Comparison of ENCODE assay signal across 2 cellular contexts in the genomic region with DNA sequence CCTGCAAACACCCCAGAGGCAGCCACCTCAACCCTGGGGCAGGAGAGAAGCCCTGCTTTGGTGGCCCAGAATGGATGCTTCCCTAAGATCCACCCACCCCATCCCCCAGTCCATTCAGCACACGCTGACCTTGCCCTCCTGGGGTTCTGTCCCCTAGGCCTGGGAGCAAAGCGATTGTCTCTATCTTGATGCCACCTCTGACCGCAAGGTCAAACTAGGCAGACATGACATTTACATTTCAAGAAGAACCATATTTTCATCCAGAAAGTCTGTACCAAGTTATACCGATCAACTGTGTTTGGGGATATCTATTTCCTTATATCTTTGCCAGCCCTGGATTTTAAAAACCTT.
TF ChIP-seq lines count a peak whose summit lies in the region.

No MANE protein-coding gene starts in this region.

TF ChIP-seq in K562, 482 proteins besides CTCF, POLR2A, EP300 and RAD21 (continues in another document):
- TF ChIP-seq ZSCAN32 (CRISPR knock-in tag; IDR thresholded peaks at IDR 0.05) = no peak
- no peak for TF ChIP-seq POLR3A (IDR thresholded peaks at IDR 0.05; ENCODE audit: borderline replicate concordance, extremely low read depth, insufficient read depth, insufficient read length)
- no peak for TF ChIP-seq SMARCA5 (IDR thresholded peaks at IDR 0.05)
- TF ChIP-seq, protein P1, sequence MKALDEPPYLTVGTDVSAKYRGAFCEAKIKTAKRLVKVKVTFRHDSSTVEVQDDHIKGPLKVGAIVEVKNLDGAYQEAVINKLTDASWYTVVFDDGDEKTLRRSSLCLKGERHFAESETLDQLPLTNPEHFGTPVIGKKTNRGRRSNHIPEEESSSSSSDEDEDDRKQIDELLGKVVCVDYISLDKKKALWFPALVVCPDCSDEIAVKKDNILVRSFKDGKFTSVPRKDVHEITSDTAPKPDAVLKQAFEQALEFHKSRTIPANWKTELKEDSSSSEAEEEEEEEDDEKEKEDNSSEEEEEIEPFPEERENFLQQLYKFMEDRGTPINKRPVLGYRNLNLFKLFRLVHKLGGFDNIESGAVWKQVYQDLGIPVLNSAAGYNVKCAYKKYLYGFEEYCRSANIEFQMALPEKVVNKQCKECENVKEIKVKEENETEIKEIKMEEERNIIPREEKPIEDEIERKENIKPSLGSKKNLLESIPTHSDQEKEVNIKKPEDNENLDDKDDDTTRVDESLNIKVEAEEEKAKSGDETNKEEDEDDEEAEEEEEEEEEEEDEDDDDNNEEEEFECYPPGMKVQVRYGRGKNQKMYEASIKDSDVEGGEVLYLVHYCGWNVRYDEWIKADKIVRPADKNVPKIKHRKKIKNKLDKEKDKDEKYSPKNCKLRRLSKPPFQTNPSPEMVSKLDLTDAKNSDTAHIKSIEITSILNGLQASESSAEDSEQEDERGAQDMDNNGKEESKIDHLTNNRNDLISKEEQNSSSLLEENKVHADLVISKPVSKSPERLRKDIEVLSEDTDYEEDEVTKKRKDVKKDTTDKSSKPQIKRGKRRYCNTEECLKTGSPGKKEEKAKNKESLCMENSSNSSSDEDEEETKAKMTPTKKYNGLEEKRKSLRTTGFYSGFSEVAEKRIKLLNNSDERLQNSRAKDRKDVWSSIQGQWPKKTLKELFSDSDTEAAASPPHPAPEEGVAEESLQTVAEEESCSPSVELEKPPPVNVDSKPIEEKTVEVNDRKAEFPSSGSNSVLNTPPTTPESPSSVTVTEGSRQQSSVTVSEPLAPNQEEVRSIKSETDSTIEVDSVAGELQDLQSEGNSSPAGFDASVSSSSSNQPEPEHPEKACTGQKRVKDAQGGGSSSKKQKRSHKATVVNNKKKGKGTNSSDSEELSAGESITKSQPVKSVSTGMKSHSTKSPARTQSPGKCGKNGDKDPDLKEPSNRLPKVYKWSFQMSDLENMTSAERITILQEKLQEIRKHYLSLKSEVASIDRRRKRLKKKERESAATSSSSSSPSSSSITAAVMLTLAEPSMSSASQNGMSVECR (CRISPR knock-in tag; IDR thresholded peaks at IDR 0.05) = no peak
- TF ChIP-seq CBX2 (IDR thresholded peaks at IDR 0.05; ENCODE audit: insufficient read depth, low read length, poor library complexity, severe bottlenecking) = no peak
- TF ChIP-seq, protein P2, sequence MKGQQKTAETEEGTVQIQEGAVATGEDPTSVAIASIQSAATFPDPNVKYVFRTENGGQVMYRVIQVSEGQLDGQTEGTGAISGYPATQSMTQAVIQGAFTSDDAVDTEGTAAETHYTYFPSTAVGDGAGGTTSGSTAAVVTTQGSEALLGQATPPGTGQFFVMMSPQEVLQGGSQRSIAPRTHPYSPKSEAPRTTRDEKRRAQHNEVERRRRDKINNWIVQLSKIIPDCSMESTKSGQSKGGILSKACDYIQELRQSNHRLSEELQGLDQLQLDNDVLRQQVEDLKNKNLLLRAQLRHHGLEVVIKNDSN (CRISPR knock-in tag; IDR thresholded peaks at IDR 0.05) = no peak
- TF ChIP-seq, protein P3, sequence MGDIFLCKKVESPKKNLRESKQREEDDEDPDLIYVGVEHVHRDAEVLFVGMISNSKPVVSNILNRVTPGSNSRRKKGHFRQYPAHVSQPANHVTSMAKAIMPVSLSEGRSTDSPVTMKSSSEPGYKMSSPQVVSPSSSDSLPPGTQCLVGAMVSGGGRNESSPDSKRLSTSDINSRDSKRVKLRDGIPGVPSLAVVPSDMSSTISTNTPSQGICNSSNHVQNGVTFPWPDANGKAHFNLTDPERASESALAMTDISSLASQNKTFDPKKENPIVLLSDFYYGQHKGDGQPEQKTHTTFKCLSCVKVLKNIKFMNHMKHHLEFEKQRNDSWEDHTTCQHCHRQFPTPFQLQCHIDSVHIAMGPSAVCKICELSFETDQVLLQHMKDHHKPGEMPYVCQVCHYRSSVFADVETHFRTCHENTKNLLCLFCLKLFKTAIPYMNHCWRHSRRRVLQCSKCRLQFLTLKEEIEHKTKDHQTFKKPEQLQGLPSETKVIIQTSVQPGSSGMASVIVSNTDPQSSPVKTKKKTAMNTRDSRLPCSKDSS (IDR thresholded peaks at IDR 0.05; ENCODE audit: low read depth, partially characterized antibody) = no peak
- TF ChIP-seq KDM5B (IDR thresholded peaks at IDR 0.05; ENCODE audit: insufficient replicate concordance, low read depth, low read length) = no peak
- TF ChIP-seq, protein P4, sequence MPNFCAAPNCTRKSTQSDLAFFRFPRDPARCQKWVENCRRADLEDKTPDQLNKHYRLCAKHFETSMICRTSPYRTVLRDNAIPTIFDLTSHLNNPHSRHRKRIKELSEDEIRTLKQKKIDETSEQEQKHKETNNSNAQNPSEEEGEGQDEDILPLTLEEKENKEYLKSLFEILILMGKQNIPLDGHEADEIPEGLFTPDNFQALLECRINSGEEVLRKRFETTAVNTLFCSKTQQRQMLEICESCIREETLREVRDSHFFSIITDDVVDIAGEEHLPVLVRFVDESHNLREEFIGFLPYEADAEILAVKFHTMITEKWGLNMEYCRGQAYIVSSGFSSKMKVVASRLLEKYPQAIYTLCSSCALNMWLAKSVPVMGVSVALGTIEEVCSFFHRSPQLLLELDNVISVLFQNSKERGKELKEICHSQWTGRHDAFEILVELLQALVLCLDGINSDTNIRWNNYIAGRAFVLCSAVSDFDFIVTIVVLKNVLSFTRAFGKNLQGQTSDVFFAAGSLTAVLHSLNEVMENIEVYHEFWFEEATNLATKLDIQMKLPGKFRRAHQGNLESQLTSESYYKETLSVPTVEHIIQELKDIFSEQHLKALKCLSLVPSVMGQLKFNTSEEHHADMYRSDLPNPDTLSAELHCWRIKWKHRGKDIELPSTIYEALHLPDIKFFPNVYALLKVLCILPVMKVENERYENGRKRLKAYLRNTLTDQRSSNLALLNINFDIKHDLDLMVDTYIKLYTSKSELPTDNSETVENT (CRISPR knock-in tag; IDR thresholded peaks at IDR 0.05) = no peak
- TF ChIP-seq, protein P5, sequence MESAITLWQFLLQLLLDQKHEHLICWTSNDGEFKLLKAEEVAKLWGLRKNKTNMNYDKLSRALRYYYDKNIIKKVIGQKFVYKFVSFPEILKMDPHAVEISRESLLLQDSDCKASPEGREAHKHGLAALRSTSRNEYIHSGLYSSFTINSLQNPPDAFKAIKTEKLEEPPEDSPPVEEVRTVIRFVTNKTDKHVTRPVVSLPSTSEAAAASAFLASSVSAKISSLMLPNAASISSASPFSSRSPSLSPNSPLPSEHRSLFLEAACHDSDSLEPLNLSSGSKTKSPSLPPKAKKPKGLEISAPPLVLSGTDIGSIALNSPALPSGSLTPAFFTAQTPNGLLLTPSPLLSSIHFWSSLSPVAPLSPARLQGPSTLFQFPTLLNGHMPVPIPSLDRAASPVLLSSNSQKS (CRISPR knock-in tag; IDR thresholded peaks at IDR 0.05) = no peak
- TF ChIP-seq CBX1 (IDR thresholded peaks at IDR 0.05; ENCODE audit: low read depth) = no peak
- no peak for TF ChIP-seq MIER1 (IDR thresholded peaks at IDR 0.05; ENCODE audit: low read depth)
- TF ChIP-seq ZNF41 (CRISPR knock-in tag; conservative IDR thresholded peaks at IDR 0.05) = no peak
- 0 out of 2 replicates have a peak, but pooled peaks have one; percentile 41 for TF ChIP-seq CBFB (CRISPR knock-in tag; IDR thresholded peaks at IDR 0.05)
- TF ChIP-seq HDAC8 (tag; IDR thresholded peaks at IDR 0.05) = no peak
- TF ChIP-seq ZNF143 (CRISPR knock-in tag; IDR thresholded peaks at IDR 0.05) = no peak
- TF ChIP-seq FOXA1 (IDR thresholded peaks at IDR 0.05; ENCODE audit: borderline replicate concordance) = no peak
- peak; percentile 45; the same call in 1 of the 2 replicates for TF ChIP-seq RNF2 (IDR thresholded peaks at IDR 0.05)
- TF ChIP-seq NUFIP1 (IDR thresholded peaks at IDR 0.05; ENCODE audit: partially characterized antibody) = no peak
- TF ChIP-seq ZNF212 (CRISPR knock-in tag; IDR thresholded peaks at IDR 0.05) = no peak
- no peak for TF ChIP-seq COPS2 (conservative IDR thresholded peaks at IDR 0.05)

TF ChIP-seq in liver, 16 proteins besides CTCF, POLR2A, EP300 and RAD21:
- TF ChIP-seq FOXA1 (IDR thresholded peaks at IDR 0.05) (no peak), GABPA (IDR thresholded peaks at IDR 0.05 in 1 of 2, conservative IDR thresholded peaks at IDR 0.05 in 1 of 2) (no peak), RXRA (IDR thresholded peaks at IDR 0.05) (peak; percentile 56 to 87), FOXA2 (IDR thresholded peaks at IDR 0.05) (no peak), HNF4G (IDR thresholded peaks at IDR 0.05) (peak; percentile 54), YY1 (IDR thresholded peaks at IDR 0.05) (no peak), HNF4A (conservative IDR thresholded peaks at IDR 0.05) (peak; percentile 68 to 90), JUND (IDR thresholded peaks at IDR 0.05) (no peak), NR2F2 (IDR thresholded peaks at IDR 0.05) (peak; percentile 75), TAF1 (conservative IDR thresholded peaks at IDR 0.05) (no peak), SP1 (IDR thresholded peaks at IDR 0.05) (peak; percentile 43), EGR1 (IDR thresholded peaks at IDR 0.05; ENCODE audit: low read depth in 2 of 2) (no peak)
- TF ChIP-seq, protein P6, sequence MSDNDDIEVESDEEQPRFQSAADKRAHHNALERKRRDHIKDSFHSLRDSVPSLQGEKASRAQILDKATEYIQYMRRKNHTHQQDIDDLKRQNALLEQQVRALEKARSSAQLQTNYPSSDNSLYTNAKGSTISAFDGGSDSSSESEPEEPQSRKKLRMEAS (IDR thresholded peaks at IDR 0.05) = no peak
- TF ChIP-seq, protein P7, sequence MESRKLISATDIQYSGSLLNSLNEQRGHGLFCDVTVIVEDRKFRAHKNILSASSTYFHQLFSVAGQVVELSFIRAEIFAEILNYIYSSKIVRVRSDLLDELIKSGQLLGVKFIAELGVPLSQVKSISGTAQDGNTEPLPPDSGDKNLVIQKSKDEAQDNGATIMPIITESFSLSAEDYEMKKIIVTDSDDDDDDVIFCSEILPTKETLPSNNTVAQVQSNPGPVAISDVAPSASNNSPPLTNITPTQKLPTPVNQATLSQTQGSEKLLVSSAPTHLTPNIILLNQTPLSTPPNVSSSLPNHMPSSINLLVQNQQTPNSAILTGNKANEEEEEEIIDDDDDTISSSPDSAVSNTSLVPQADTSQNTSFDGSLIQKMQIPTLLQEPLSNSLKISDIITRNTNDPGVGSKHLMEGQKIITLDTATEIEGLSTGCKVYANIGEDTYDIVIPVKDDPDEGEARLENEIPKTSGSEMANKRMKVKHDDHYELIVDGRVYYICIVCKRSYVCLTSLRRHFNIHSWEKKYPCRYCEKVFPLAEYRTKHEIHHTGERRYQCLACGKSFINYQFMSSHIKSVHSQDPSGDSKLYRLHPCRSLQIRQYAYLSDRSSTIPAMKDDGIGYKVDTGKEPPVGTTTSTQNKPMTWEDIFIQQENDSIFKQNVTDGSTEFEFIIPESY (IDR thresholded peaks at IDR 0.05) = no peak
- TF ChIP-seq, protein P8, sequence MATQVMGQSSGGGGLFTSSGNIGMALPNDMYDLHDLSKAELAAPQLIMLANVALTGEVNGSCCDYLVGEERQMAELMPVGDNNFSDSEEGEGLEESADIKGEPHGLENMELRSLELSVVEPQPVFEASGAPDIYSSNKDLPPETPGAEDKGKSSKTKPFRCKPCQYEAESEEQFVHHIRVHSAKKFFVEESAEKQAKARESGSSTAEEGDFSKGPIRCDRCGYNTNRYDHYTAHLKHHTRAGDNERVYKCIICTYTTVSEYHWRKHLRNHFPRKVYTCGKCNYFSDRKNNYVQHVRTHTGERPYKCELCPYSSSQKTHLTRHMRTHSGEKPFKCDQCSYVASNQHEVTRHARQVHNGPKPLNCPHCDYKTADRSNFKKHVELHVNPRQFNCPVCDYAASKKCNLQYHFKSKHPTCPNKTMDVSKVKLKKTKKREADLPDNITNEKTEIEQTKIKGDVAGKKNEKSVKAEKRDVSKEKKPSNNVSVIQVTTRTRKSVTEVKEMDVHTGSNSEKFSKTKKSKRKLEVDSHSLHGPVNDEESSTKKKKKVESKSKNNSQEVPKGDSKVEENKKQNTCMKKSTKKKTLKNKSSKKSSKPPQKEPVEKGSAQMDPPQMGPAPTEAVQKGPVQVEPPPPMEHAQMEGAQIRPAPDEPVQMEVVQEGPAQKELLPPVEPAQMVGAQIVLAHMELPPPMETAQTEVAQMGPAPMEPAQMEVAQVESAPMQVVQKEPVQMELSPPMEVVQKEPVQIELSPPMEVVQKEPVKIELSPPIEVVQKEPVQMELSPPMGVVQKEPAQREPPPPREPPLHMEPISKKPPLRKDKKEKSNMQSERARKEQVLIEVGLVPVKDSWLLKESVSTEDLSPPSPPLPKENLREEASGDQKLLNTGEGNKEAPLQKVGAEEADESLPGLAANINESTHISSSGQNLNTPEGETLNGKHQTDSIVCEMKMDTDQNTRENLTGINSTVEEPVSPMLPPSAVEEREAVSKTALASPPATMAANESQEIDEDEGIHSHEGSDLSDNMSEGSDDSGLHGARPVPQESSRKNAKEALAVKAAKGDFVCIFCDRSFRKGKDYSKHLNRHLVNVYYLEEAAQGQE (IDR thresholded peaks at IDR 0.05) = no peak
- TF ChIP-seq, protein P9, sequence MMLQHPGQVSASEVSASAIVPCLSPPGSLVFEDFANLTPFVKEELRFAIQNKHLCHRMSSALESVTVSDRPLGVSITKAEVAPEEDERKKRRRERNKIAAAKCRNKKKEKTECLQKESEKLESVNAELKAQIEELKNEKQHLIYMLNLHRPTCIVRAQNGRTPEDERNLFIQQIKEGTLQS (IDR thresholded peaks at IDR 0.05) = no peak
